Comparison of ENCODE assay signal across 24 cellular contexts in the genomic region with DNA sequence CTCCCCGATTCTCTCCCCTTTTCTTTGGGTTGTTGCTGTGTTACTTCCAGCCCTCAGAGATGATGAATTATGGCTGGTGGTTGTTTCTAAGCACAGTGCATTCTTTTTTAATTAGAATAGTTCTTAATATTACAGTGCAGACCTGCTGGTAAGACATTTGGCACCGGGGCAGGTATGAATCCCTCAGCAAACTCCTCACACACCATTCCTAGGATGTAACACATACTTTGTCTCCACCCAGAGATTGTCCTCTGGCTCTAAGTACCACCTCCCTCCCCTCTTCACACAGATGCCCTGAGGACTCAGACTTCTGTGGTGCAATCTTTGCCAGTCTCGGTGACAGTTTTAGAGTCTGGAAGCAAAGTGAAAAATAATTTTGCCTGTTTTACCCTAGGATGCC.
"Had no signal": no experiment of that assay in that cellular context is flagged by ENCODE, and none has a peak within 500 bp of the region (broad histone marks: within the 10 kb centered on the region; RNA-seq: fewer than 3 reads in every experiment).

No MANE protein-coding gene starts in this region.

- H3K36me3 ChIP-seq: left lung, neural progenitor cell, vagina had no signal

- H2AFZ ChIP-seq: neural progenitor cell had no signal

- H3K4me2 ChIP-seq: neural progenitor cell, smooth muscle cell had no signal

- H3K27me3 Mint-ChIP-seq: activated naive CD4-positive, alpha-beta T cell treated with anti-CD3 and anti-CD28 coated beads, Interleukin-2, amount 10 ng/mL, durations not matched to agents 7 days and 5 days had no signal

- H3K27ac ChIP-seq: left lung, neural progenitor cell, testis, vagina had no signal

- H3K9me3 Mint-ChIP-seq: activated naive CD4-positive, alpha-beta T cell treated with anti-CD3 and anti-CD28 coated beads, Interleukin-2, amount 10 ng/mL, durations not matched to agents 7 days and 5 days; activated naive CD8-positive, alpha-beta T cell treated with anti-CD3 and anti-CD28 coated beads, Interleukin-2, amount 50 U/mL, for 24 hours; brain; mesothelial cell of epicardium; neural progenitor cell; type B pancreatic cell had no signal

- H3K36me3 Mint-ChIP-seq: activated naive CD4-positive, alpha-beta T cell treated with anti-CD3 and anti-CD28 coated beads, Interleukin-2, amount 10 ng/mL, durations not matched to agents 7 days and 5 days; brain; immature natural killer cell; mesothelial cell of epicardium; naive thymus-derived CD8-positive, alpha-beta T cell; neural progenitor cell; type B pancreatic cell; WTC11 had no signal

- H3K4me3 ChIP-seq: left lung, lung, neural progenitor cell, smooth muscle cell, testis, vagina had no signal

- H3K4me1 Mint-ChIP-seq: activated naive CD4-positive, alpha-beta T cell treated with anti-CD3 and anti-CD28 coated beads, Interleukin-2, amount 10 ng/mL, durations not matched to agents 7 days and 5 days; brain; immature natural killer cell; mesothelial cell of epicardium; neural progenitor cell; WTC11 had no signal

- H3K9me3 ChIP-seq: left lung, testis, vagina had no signal

- H3K27me3 ChIP-seq: left lung, neural progenitor cell, testis, vagina had no signal

- H3K4me3 Mint-ChIP-seq: activated naive CD4-positive, alpha-beta T cell treated with anti-CD3 and anti-CD28 coated beads, Interleukin-2, amount 10 ng/mL, durations not matched to agents 7 days and 5 days; activated naive CD8-positive, alpha-beta T cell treated with anti-CD3 and anti-CD28 coated beads, Interleukin-2, amount 50 U/mL, for 24 hours; brain; dendritic cell treated with granulocyte-macrophage colony-stimulating factor and Interleukin-4, amounts not matched to agents 40 ng/mL and 50 ng/mL, for 4 days; immature natural killer cell; mesothelial cell of epicardium; naive thymus-derived CD8-positive, alpha-beta T cell; neural progenitor cell; type B pancreatic cell; WTC11 had no signal

- ATAC-seq: activated naive CD8-positive, alpha-beta T cell treated with anti-CD3 and anti-CD28 coated beads, Interleukin-2, amount 50 U/mL, for 24 hours; left lung; naive thymus-derived CD8-positive, alpha-beta T cell; sciatic nerve; WTC11 had no signal

- DNase-seq: activated CD4-positive, alpha-beta T cell treated with anti-CD3 and anti-CD28 coated beads, Interleukin-2, amount 50 U/mL, for 48 hours; activated effector memory CD4-positive, alpha-beta T cell treated with anti-CD3 and anti-CD28 coated beads, Interleukin-2, amount 50 U/mL, for 16 hours; activated naive CD4-positive, alpha-beta T cell treated with anti-CD3 and anti-CD28 coated beads, Interleukin-2, amount 10 ng/mL, durations not matched to agents 7 days and 5 days; activated naive CD8-positive, alpha-beta T cell treated with anti-CD3 and anti-CD28 coated beads, Interleukin-2, amount 50 U/mL, for 24 hours; anterior cingulate cortex; effector CD8-positive, alpha-beta T cell; immature natural killer cell; left lung; naive thymus-derived CD8-positive, alpha-beta T cell; stimulated activated CD4-positive, alpha-beta T cell treated with anti-CD3 and anti-CD28 coated beads, Interleukin-2, amount 100 ng/mL, for 48 hours; stimulated activated CD8-positive, alpha-beta memory T cell treated with anti-CD3 and anti-CD28 coated beads, Interleukin-4, amount 100 ng/mL, for 48 hours; stimulated activated naive CD4-positive, alpha-beta T cell; T-helper 9 cell; testis had no signal

- H3K4me1 ChIP-seq: neural progenitor cell, testis, vagina had no signal

- H3K9ac ChIP-seq: neural progenitor cell had no signal

- H3K27ac Mint-ChIP-seq: activated naive CD4-positive, alpha-beta T cell treated with anti-CD3 and anti-CD28 coated beads, Interleukin-2, amount 10 ng/mL, durations not matched to agents 7 days and 5 days; activated naive CD8-positive, alpha-beta T cell treated with anti-CD3 and anti-CD28 coated beads, Interleukin-2, amount 50 U/mL, for 24 hours; brain; dendritic cell treated with granulocyte-macrophage colony-stimulating factor and Interleukin-4, amounts not matched to agents 40 ng/mL and 50 ng/mL, for 4 days; immature natural killer cell; mesothelial cell of epicardium; naive thymus-derived CD8-positive, alpha-beta T cell; neural progenitor cell; type B pancreatic cell; WTC11 had no signal
